21 cellular contexts compared by ENCODE assay signal in the genomic region with DNA sequence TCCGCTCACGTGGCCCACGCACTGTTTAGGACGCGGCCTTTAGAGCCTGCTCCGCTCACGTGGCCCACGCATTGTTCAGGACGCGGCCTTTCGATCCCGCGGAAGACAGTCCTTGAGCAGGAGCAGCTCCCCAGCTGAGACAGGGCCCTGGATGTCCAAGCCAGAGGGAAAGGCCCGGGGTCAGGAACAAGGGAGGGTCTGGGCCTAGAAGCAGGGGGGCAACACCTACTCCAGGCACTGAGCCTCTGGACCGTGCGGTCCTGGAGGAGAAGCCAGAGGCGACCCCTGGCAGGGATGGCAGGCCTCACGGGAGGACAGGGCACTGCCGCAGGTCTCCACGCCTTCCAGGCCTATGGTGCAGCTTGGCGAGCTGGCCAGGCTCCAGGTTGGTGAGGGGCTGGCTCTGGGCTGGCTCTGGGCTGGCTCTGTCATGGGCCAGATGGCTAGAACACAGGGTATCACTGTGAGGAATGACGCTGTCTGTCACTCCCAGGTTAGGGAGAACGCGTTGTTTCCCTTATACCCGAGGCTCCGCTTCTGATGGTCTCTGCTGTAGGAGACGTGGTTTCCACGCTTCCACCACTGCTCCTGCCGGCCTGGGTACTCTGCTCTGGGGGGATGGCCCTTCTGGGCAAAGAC.
DNase-seq lines count a peak whose midpoint lies in the region; ATAC-seq and TF ChIP-seq lines count a peak whose summit lies in the region.
"Had no signal": no experiment of that assay in that cellular context is flagged by ENCODE, and none has a peak within 500 bp of the region (broad histone marks: within the 10 kb centered on the region; RNA-seq: fewer than 3 reads in every experiment).

No MANE protein-coding gene starts in this region.

- no peaks in the 10 kb centered on the region for H3K36me3 ChIP-seq in left ventricle myocardium inferior
- no peaks in the 10 kb centered on the region for H3K36me3 ChIP-seq in adrenal gland (replicated peaks in 1 of 2)
- H3K36me3 ChIP-seq: HAP-1, thoracic aorta had no signal

- H3K27ac Mint-ChIP-seq in osteocyte (ENCODE audit: unreplicated experiment): no peak overlapping the region
- H3K27ac Mint-ChIP-seq: activated T-helper 17 cell treated with anti-CD3 and anti-CD28 coated beads, Interleukin-2, amount 50 U/mL, for 72 hours; CD8-positive, alpha-beta T cell; dendritic cell treated with granulocyte-macrophage colony-stimulating factor and Interleukin-4, amounts not matched to agents 40 ng/mL and 50 ng/mL, for 4 days; naive thymus-derived CD4-positive, alpha-beta T cell; stimulated activated naive B cell treated with anti-CD40 and anti-IgM and Interleukin-4, amounts not matched to agents 10 μg/mL and 1 μg/mL and 100 μg/mL, for 72 hours had no signal

- no peaks in the 10 kb centered on the region for H3K36me3 Mint-ChIP-seq in osteocyte (ENCODE audit: unreplicated experiment)
- H3K36me3 Mint-ChIP-seq: CD8-positive, alpha-beta T cell; naive thymus-derived CD4-positive, alpha-beta T cell had no signal

- no peaks in the 10 kb centered on the region for H3K9me3 ChIP-seq in left ventricle myocardium inferior (replicated peaks)
- H3K9me3 ChIP-seq in adrenal gland (replicated peaks in 1 of 3): no peaks in the 10 kb centered on the region
- H3K9me3 ChIP-seq: HAP-1, thoracic aorta had no signal

- H3K27ac ChIP-seq in left ventricle myocardium inferior (replicated peaks) (no peak overlapping the region), adrenal gland (no peak overlapping the region)
- H3K27ac ChIP-seq: thoracic aorta had no signal

- no peak for ATAC-seq in HG03108 (IDR thresholded peaks at IDR 0.05; ENCODE audit: unreplicated experiment)
- ATAC-seq in HG02938 (IDR thresholded peaks at IDR 0.05; ENCODE audit: unreplicated experiment): no peak
- no peak for ATAC-seq in HG02759 (IDR thresholded peaks at IDR 0.05; ENCODE audit: unreplicated experiment)
- ATAC-seq: activated T-helper 17 cell treated with anti-CD3 and anti-CD28 coated beads, Interleukin-2, amount 50 U/mL, for 72 hours; CD8-positive, alpha-beta T cell; naive thymus-derived CD4-positive, alpha-beta T cell; stimulated activated naive B cell treated with anti-CD40 and anti-IgM and Interleukin-4, amounts not matched to agents 10 μg/mL and 1 μg/mL and 100 μg/mL, for 72 hours had no signal

- H3K4me1 Mint-ChIP-seq in osteocyte (ENCODE audit: unreplicated experiment): no peaks in the 10 kb centered on the region
- H3K4me1 Mint-ChIP-seq: activated T-helper 17 cell treated with anti-CD3 and anti-CD28 coated beads, Interleukin-2, amount 50 U/mL, for 72 hours had no signal

- H3K27me3 ChIP-seq in left ventricle myocardium inferior (ENCODE audit: low read depth): peaks cover 34% of the 10 kb centered on the region
- H3K27me3 ChIP-seq in adrenal gland: peaks cover 8% of the 10 kb centered on the region

- H3K4me1 ChIP-seq in left ventricle myocardium inferior (no peaks in the 10 kb centered on the region), adrenal gland (replicated peaks in 1 of 2) (no peaks in the 10 kb centered on the region)
- H3K4me1 ChIP-seq: HAP-1 had no signal

- intact Hi-C loops in cardiac septum (cut with DNase I): no loop called here
- intact Hi-C loops in left ventricle myocardium inferior (cut with micrococcal nuclease): no loop called here
- intact Hi-C loops in adrenal gland (cut with DNase I): no loop called here

- H3K4me3 ChIP-seq in left ventricle myocardium inferior (no peak overlapping the region), adrenal gland (no peak overlapping the region)
- H3K4me3 ChIP-seq: HAP-1, thoracic aorta had no signal

- TF ChIP-seq POLR2A in adrenal gland (IDR thresholded peaks at IDR 0.05): no peak

- WGBS in adrenal gland, 4 donors: 73 to 92% (median 88%) methylated on average over 11 to 29 of the region's 29 CpGs

- H3K27me3 Mint-ChIP-seq in osteocyte (ENCODE audit: unreplicated experiment): no peaks in the 10 kb centered on the region
- H3K27me3 Mint-ChIP-seq: activated T-helper 17 cell treated with anti-CD3 and anti-CD28 coated beads, Interleukin-2, amount 50 U/mL, for 72 hours; stimulated activated naive B cell treated with anti-CD40 and anti-IgM and Interleukin-4, amounts not matched to agents 10 μg/mL and 1 μg/mL and 100 μg/mL, for 72 hours had no signal

- H3K9me3 Mint-ChIP-seq in osteocyte (ENCODE audit: unreplicated experiment): peaks cover 32% of the 10 kb centered on the region
- H3K9me3 Mint-ChIP-seq: activated T-helper 17 cell treated with anti-CD3 and anti-CD28 coated beads, Interleukin-2, amount 50 U/mL, for 72 hours; CD8-positive, alpha-beta T cell; dendritic cell treated with granulocyte-macrophage colony-stimulating factor and Interleukin-4, amounts not matched to agents 40 ng/mL and 50 ng/mL, for 4 days; stimulated activated naive B cell treated with anti-CD40 and anti-IgM and Interleukin-4, amounts not matched to agents 10 μg/mL and 1 μg/mL and 100 μg/mL, for 72 hours had no signal

- H3K4me3 Mint-ChIP-seq in osteocyte (ENCODE audit: unreplicated experiment): no peak overlapping the region
- H3K4me3 Mint-ChIP-seq: activated T-helper 17 cell treated with anti-CD3 and anti-CD28 coated beads, Interleukin-2, amount 50 U/mL, for 72 hours; CD8-positive, alpha-beta T cell; dendritic cell treated with granulocyte-macrophage colony-stimulating factor and Interleukin-4, amounts not matched to agents 40 ng/mL and 50 ng/mL, for 4 days; naive thymus-derived CD4-positive, alpha-beta T cell; stimulated activated naive B cell treated with anti-CD40 and anti-IgM and Interleukin-4, amounts not matched to agents 10 μg/mL and 1 μg/mL and 100 μg/mL, for 72 hours had no signal

- DNase-seq in cardiac septum (ENCODE audit: low spot score) (peak; percentile 36), left ventricle myocardium inferior (no peak), adrenal gland (peak in 4 of 7 donors; percentile 1 to 24 (median 5)), osteocyte (ENCODE audit: extremely low spot score, unreplicated experiment) (peak; percentile 73), ureter (ENCODE audit: low spot score) (peak; percentile 34)
- DNase-seq: amniotic stem cell; DMS53; GDM1; NCI-H187; stimulated activated CD4-positive, alpha-beta T cell treated with anti-CD3 and anti-CD28 coated beads, Interleukin-1b, Interleukin-23, amount 100 ng/mL, for 48 hours; stimulated activated naive B cell treated with anti-CD40 and anti-IgM and Interleukin-4, amounts not matched to agents 10 μg/mL and 1 μg/mL and 100 μg/mL, for 72 hours; T1000 had no signal

- no peak for TF ChIP-seq CTCF in left ventricle myocardium inferior (IDR thresholded peaks at IDR 0.05; ENCODE audit: borderline replicate concordance)
- no peak for TF ChIP-seq CTCF in adrenal gland (IDR thresholded peaks at IDR 0.05)
- TF ChIP-seq CTCF in osteocyte (IDR thresholded peaks at IDR 0.05): no peak
